18 cellular contexts compared by ENCODE assay signal in genomic region chr10:125377368-125377767, GRCh38.
A peak's percentile ranks its signal among the peaks of the same experiment; 100 is the strongest.
DNase-seq lines count a peak whose midpoint lies in the region; TF ChIP-seq lines count a peak whose summit lies in the region.
"Had no signal": no experiment of that assay in that cellular context is flagged by ENCODE, and none has a peak within 500 bp of the region (broad histone marks: within the 10 kb centered on the region; RNA-seq: fewer than 3 reads in every experiment).

No MANE protein-coding gene starts in this region.

- DNase-seq in AG09309 (ENCODE audit: low read depth) (peak; percentile 13), GM04503 (ENCODE audit: low read depth) (peak; percentile 26), brain microvascular endothelial cell (peak; percentile 12), fibroblast of the aortic adventitia (ENCODE audit: low read depth) (peak; percentile 84), NCI-H510A (lab: John Stamatoyannopoulos, UW) (no peak), ureter (ENCODE audit: low spot score) (no peak)
- DNase-seq in activated CD4-positive, alpha-beta T cell treated with anti-CD3 and anti-CD28 coated beads, Interleukin-2, amount 50 U/mL, for 48 hours, result no peak
- no peak for DNase-seq in activated CD4-positive, alpha-beta memory T cell treated with anti-CD3 and anti-CD28 coated beads, Interleukin-2, amount 10 ng/mL, durations not matched to agents 7 days and 5 days
- DNase-seq: CD4-positive, alpha-beta T cell; COR-L47; DND-41; NCI-H1417; NCI-H1694 treated with DMSO at 0.1 percent for 48 hours; NCI-H748 treated with DMSO at 0.1 percent for 48 hours; PC-9; RPMI8226; SHP77 had no signal

- no peaks in the 10 kb centered on the region for H3K36me3 Mint-ChIP-seq in activated CD4-positive, alpha-beta memory T cell treated with anti-CD3 and anti-CD28 coated beads, Interleukin-2, amount 10 ng/mL, durations not matched to agents 7 days and 5 days (ENCODE audit: low read depth)

- H3K27me3 Mint-ChIP-seq in activated CD4-positive, alpha-beta memory T cell treated with anti-CD3 and anti-CD28 coated beads, Interleukin-2, amount 10 ng/mL, durations not matched to agents 7 days and 5 days, result no peaks in the 10 kb centered on the region
- H3K27me3 Mint-ChIP-seq: CD4-positive, alpha-beta T cell had no signal

- no peak overlapping the region for H3K4me3 ChIP-seq in AG09309 (ENCODE audit: control insufficient read depth, low read depth, low read length)
- H3K4me3 ChIP-seq in brain microvascular endothelial cell (ENCODE audit: low read depth, low read length), result no peak overlapping the region
- no peak overlapping the region for H3K4me3 ChIP-seq in fibroblast of the aortic adventitia (ENCODE audit: low read depth, low read length)
- H3K4me3 ChIP-seq: PC-9 had no signal

- peaks cover 7% of the 10 kb centered on the region for H3K9me3 Mint-ChIP-seq in activated CD4-positive, alpha-beta memory T cell treated with anti-CD3 and anti-CD28 coated beads, Interleukin-2, amount 10 ng/mL, durations not matched to agents 7 days and 5 days

- H3K27ac Mint-ChIP-seq in activated CD4-positive, alpha-beta memory T cell treated with anti-CD3 and anti-CD28 coated beads, Interleukin-2, amount 10 ng/mL, durations not matched to agents 7 days and 5 days, result no peak overlapping the region
- H3K27ac Mint-ChIP-seq: CD4-positive, alpha-beta T cell; IgD-negative memory B cell had no signal

- H3K27me3 ChIP-seq in brain microvascular endothelial cell (replicated peaks), result no peaks in the 10 kb centered on the region

- H3K4me1 Mint-ChIP-seq in activated CD4-positive, alpha-beta memory T cell treated with anti-CD3 and anti-CD28 coated beads, Interleukin-2, amount 10 ng/mL, durations not matched to agents 7 days and 5 days, result no peaks in the 10 kb centered on the region
- H3K4me1 Mint-ChIP-seq: IgD-negative memory B cell had no signal

- in situ Hi-C loops in brain microvascular endothelial cell (cut with HindIII; ENCODE audit: low pct_ligation_motif_present, low sequenced_read_pairs), result no loop called here

- TF ChIP-seq CTCF in AG09309 (IDR thresholded peaks at IDR 0.05; ENCODE audit: control insufficient read depth, insufficient read depth, low read depth, low read length, missing control alignments) (no peak), brain microvascular endothelial cell (IDR thresholded peaks at IDR 0.05; ENCODE audit: low read depth, low read length, missing control alignments) (no peak), fibroblast of the aortic adventitia (IDR thresholded peaks at IDR 0.05; ENCODE audit: insufficient read depth, low read length) (no peak)

- no peaks in the 10 kb centered on the region for H3K36me3 ChIP-seq in brain microvascular endothelial cell (replicated peaks)

- POLR2A ChIA-PET in activated CD4-positive, alpha-beta memory T cell treated with anti-CD3 and anti-CD28 coated beads, Interleukin-2, amount 10 ng/mL, durations not matched to agents 7 days and 5 days (lab: Charles Lee), result no interaction called here

- no peak overlapping the region for H3K4me3 Mint-ChIP-seq in activated CD4-positive, alpha-beta memory T cell treated with anti-CD3 and anti-CD28 coated beads, Interleukin-2, amount 10 ng/mL, durations not matched to agents 7 days and 5 days
- H3K4me3 Mint-ChIP-seq: CD4-positive, alpha-beta T cell; IgD-negative memory B cell had no signal

- H3K27ac ChIP-seq in brain microvascular endothelial cell, result no peak overlapping the region
- H3K27ac ChIP-seq: PC-9 had no signal

- CTCF ChIA-PET in activated CD4-positive, alpha-beta memory T cell treated with anti-CD3 and anti-CD28 coated beads, Interleukin-2, amount 10 ng/mL, durations not matched to agents 7 days and 5 days (lab: Charles Lee), result no interaction called here

Comparison
In these comparisons a context has a peak if more than half of its experiments do, and no peak if none do; other contexts are left out.
1. DNase-seq: peak in AG09309 (single experiment), GM04503 (single experiment), brain microvascular endothelial cell (single experiment) and fibroblast of the aortic adventitia (single experiment); none in NCI-H510A (single experiment), ureter (single experiment), activated CD4-positive, alpha-beta T cell treated with anti-CD3 and anti-CD28 coated beads, Interleukin-2, amount 50 U/mL, for 48 hours (0 of 2) and activated CD4-positive, alpha-beta memory T cell treated with anti-CD3 and anti-CD28 coated beads, Interleukin-2, amount 10 ng/mL, durations not matched to agents 7 days and 5 days (single experiment).